In the genomic region with DNA sequence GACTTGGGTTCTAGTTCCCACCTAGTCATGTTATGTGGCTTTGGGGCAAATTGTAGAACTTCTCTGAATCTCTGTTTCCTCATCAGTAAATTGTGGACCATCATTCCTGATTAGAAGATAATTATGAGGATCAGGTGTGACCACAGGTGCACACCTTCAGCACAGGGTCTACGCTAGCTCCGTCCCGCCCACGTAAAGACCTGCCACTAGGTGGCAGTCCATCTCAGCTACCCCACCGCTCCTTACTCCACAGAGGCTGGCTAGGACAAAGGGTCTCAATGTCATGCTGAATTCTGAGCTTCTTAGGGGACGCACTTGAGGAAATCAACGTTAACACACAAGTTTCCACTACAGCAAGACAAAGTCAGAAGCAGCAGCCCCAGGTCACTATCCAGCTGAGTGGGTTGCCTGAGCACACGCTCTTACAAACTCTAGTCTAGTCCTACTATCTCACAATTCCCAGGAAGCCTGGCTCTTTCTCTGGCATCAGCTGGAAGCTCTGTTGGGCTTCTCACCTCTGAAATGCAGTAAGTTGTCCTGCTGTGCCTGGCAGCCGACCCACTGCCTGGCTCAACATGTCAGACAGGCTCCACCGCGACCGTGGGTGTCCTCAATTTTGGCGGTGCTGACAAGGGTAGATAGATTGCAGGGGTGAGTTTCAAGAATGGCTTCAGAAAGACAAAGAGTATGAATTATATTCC, we compare ENCODE assay signal across 1 cellular context.
TF ChIP-seq lines count a peak whose summit lies in the region.

No MANE protein-coding gene starts in this region.

TF ChIP-seq in H1, 55 proteins besides CTCF, POLR2A, EP300 and RAD21 (continued from another document):
- TF ChIP-seq, protein P1, sequence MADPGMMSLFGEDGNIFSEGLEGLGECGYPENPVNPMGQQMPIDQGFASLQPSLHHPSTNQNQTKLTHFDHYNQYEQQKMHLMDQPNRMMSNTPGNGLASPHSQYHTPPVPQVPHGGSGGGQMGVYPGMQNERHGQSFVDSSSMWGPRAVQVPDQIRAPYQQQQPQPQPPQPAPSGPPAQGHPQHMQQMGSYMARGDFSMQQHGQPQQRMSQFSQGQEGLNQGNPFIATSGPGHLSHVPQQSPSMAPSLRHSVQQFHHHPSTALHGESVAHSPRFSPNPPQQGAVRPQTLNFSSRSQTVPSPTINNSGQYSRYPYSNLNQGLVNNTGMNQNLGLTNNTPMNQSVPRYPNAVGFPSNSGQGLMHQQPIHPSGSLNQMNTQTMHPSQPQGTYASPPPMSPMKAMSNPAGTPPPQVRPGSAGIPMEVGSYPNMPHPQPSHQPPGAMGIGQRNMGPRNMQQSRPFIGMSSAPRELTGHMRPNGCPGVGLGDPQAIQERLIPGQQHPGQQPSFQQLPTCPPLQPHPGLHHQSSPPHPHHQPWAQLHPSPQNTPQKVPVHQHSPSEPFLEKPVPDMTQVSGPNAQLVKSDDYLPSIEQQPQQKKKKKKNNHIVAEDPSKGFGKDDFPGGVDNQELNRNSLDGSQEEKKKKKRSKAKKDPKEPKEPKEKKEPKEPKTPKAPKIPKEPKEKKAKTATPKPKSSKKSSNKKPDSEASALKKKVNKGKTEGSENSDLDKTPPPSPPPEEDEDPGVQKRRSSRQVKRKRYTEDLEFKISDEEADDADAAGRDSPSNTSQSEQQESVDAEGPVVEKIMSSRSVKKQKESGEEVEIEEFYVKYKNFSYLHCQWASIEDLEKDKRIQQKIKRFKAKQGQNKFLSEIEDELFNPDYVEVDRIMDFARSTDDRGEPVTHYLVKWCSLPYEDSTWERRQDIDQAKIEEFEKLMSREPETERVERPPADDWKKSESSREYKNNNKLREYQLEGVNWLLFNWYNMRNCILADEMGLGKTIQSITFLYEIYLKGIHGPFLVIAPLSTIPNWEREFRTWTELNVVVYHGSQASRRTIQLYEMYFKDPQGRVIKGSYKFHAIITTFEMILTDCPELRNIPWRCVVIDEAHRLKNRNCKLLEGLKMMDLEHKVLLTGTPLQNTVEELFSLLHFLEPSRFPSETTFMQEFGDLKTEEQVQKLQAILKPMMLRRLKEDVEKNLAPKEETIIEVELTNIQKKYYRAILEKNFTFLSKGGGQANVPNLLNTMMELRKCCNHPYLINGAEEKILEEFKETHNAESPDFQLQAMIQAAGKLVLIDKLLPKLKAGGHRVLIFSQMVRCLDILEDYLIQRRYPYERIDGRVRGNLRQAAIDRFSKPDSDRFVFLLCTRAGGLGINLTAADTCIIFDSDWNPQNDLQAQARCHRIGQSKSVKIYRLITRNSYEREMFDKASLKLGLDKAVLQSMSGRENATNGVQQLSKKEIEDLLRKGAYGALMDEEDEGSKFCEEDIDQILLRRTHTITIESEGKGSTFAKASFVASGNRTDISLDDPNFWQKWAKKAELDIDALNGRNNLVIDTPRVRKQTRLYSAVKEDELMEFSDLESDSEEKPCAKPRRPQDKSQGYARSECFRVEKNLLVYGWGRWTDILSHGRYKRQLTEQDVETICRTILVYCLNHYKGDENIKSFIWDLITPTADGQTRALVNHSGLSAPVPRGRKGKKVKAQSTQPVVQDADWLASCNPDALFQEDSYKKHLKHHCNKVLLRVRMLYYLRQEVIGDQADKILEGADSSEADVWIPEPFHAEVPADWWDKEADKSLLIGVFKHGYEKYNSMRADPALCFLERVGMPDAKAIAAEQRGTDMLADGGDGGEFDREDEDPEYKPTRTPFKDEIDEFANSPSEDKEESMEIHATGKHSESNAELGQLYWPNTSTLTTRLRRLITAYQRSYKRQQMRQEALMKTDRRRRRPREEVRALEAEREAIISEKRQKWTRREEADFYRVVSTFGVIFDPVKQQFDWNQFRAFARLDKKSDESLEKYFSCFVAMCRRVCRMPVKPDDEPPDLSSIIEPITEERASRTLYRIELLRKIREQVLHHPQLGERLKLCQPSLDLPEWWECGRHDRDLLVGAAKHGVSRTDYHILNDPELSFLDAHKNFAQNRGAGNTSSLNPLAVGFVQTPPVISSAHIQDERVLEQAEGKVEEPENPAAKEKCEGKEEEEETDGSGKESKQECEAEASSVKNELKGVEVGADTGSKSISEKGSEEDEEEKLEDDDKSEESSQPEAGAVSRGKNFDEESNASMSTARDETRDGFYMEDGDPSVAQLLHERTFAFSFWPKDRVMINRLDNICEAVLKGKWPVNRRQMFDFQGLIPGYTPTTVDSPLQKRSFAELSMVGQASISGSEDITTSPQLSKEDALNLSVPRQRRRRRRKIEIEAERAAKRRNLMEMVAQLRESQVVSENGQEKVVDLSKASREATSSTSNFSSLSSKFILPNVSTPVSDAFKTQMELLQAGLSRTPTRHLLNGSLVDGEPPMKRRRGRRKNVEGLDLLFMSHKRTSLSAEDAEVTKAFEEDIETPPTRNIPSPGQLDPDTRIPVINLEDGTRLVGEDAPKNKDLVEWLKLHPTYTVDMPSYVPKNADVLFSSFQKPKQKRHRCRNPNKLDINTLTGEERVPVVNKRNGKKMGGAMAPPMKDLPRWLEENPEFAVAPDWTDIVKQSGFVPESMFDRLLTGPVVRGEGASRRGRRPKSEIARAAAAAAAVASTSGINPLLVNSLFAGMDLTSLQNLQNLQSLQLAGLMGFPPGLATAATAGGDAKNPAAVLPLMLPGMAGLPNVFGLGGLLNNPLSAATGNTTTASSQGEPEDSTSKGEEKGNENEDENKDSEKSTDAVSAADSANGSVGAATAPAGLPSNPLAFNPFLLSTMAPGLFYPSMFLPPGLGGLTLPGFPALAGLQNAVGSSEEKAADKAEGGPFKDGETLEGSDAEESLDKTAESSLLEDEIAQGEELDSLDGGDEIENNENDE (IDR thresholded peaks at IDR 0.05; ENCODE audit: insufficient replicate concordance, low read length): no peak
- no peak for TF ChIP-seq NANOG (IDR thresholded peaks at IDR 0.05; ENCODE audit: insufficient read depth, low read depth, low read length, poor library complexity, severe bottlenecking)
- TF ChIP-seq TEAD4 (IDR thresholded peaks at IDR 0.05; ENCODE audit: low read depth, low read length): no peak
- no peak for TF ChIP-seq SUZ12 (IDR thresholded peaks at IDR 0.05; ENCODE audit: low read length)
- TF ChIP-seq, protein P2, sequence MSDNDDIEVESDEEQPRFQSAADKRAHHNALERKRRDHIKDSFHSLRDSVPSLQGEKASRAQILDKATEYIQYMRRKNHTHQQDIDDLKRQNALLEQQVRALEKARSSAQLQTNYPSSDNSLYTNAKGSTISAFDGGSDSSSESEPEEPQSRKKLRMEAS (IDR thresholded peaks at IDR 0.05): no peak
- no peak for TF ChIP-seq RFX5 (IDR thresholded peaks at IDR 0.05; ENCODE audit: borderline replicate concordance, low read depth, low read length)
- TF ChIP-seq NRF1 (IDR thresholded peaks at IDR 0.05; ENCODE audit: low read depth, low read length): no peak
- TF ChIP-seq FOSL1 (IDR thresholded peaks at IDR 0.05; ENCODE audit: insufficient read depth, low read depth, low read length): no peak
- no peak for TF ChIP-seq JUN (IDR thresholded peaks at IDR 0.05; ENCODE audit: low read depth, low read length)
- no peak for TF ChIP-seq POU5F1 (IDR thresholded peaks at IDR 0.05; ENCODE audit: low read depth, low read length)
- TF ChIP-seq, protein P3, sequence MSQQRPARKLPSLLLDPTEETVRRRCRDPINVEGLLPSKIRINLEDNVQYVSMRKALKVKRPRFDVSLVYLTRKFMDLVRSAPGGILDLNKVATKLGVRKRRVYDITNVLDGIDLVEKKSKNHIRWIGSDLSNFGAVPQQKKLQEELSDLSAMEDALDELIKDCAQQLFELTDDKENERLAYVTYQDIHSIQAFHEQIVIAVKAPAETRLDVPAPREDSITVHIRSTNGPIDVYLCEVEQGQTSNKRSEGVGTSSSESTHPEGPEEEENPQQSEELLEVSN (IDR thresholded peaks at IDR 0.05): peak; percentile 40; the same call in 1 of the 2 replicates
- no peak for TF ChIP-seq CHD2 (IDR thresholded peaks at IDR 0.05; ENCODE audit: low read length)
- TF ChIP-seq TAF7 (optimal IDR thresholded peaks at IDR 0.05; ENCODE audit: borderline replicate concordance, low read depth, low read length): no peak
- 0 out of 2 replicates have a peak, but pooled peaks have one; percentile 15 for TF ChIP-seq YY1 (IDR thresholded peaks at IDR 0.05; ENCODE audit: low read depth, low read length)
- peak; percentile 58 for TF ChIP-seq ASH2L (IDR thresholded peaks at IDR 0.05; ENCODE audit: low read length)
